In the genomic region with DNA sequence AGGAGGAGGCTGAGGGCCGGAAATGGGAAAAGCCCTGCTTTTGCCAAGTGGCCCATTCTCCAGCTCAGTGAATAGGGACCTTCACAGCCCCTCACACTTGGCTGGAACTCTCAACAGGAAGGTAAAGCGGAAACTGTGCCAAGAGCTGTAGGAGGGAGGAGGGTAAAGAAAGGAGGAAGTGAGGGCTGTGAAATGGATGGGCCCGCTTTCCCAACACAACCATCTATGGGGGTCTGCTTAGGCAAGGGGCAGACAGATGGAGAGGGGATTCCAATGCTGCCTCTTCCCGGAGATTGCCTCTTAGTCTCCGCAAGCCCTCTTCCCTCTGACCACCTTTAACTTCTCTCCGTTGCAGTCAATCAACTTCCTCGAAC, we compare ENCODE assay signal across 10 cellular contexts. TPM values are rescaled to one million over a fixed set of nuclear protein-coding genes. Genes with fewer than 3 reads are reported as not detected.
DNase-seq lines count a peak whose midpoint lies in the region; ATAC-seq and TF ChIP-seq lines count a peak whose summit lies in the region.
"Had no signal": no experiment of that assay in that cellular context is flagged by ENCODE, and none has a peak within 500 bp of the region (broad histone marks: within the 10 kb centered on the region; RNA-seq: fewer than 3 reads in every experiment).

No MANE protein-coding gene starts in this region.

- no peaks in the 10 kb centered on the region for H3K27me3 ChIP-seq in brain microvascular endothelial cell (replicated peaks)
- peaks cover 0 to 4% of the 10 kb centered on the region in 2 donors for H3K27me3 ChIP-seq in mucosa of rectum (ENCODE audit: control insufficient read depth in 2 of 2, insufficient read depth in 2 of 2, low read length in 2 of 2)
- H3K27me3 ChIP-seq in thyroid gland, result no peaks in the 10 kb centered on the region

- intact Hi-C loops in thyroid gland (cut with DNase I), result no loop called here

- H3K4me3 ChIP-seq in brain microvascular endothelial cell (ENCODE audit: low read depth, low read length), result no peak overlapping the region
- H3K4me3 ChIP-seq in mucosa of rectum (ENCODE audit: low read length in 2 of 2), result no peak overlapping the region
- H3K4me3 ChIP-seq in thyroid gland (replicated peaks in 1 of 3), result no peak overlapping the region

- H3K9ac ChIP-seq in mucosa of rectum (ENCODE audit: low read depth in 1 of 2, low read length in 2 of 2), result no peak overlapping the region

- DNase-seq in NOMO-1 (lab: John Stamatoyannopoulos, UW; ENCODE audit: unreplicated experiment in 2 of 2) (peak; percentile 51 to 71), brain microvascular endothelial cell (no peak), thyroid gland (no peak), amniotic stem cell (lab: John Stamatoyannopoulos, UW) (no peak), dedifferentiated amniotic fluid mesenchymal stem cell (ENCODE audit: extremely low spot score) (no peak)
- DNase-seq in stimulated activated naive CD8-positive, alpha-beta T cell treated with anti-CD3 and anti-CD28 coated beads, Interleukin-15, Interleukin-2, amounts not matched to agents 100 U/mL and 50 U/mL, for 24 hours, result no peak
- DNase-seq: effector CD8-positive, alpha-beta T cell had no signal

- H3K9me3 ChIP-seq in mucosa of rectum (ENCODE audit: control insufficient read depth in 2 of 2, low read length in 2 of 2), result no peaks in the 10 kb centered on the region
- no peaks in the 10 kb centered on the region for H3K9me3 ChIP-seq in thyroid gland

- TF ChIP-seq POLR2A in thyroid gland (IDR thresholded peaks at IDR 0.05), result no peak

- no peak for ATAC-seq in GM18498 (IDR thresholded peaks at IDR 0.05; ENCODE audit: unreplicated experiment)
- no peak for ATAC-seq in stimulated activated naive CD8-positive, alpha-beta T cell treated with anti-CD3 and anti-CD28 coated beads, Interleukin-15, Interleukin-2, amounts not matched to agents 100 U/mL and 50 U/mL, for 24 hours
- ATAC-seq: SK-N-SH treated with all-trans-retinoic acid at 6 μM for 48 hours had no signal

- no peaks in the 10 kb centered on the region for H3K36me3 ChIP-seq in brain microvascular endothelial cell (replicated peaks)
- no peaks in the 10 kb centered on the region for H3K36me3 ChIP-seq in mucosa of rectum (ENCODE audit: control insufficient read depth in 2 of 2, insufficient read depth in 2 of 2, low read length in 2 of 2)
- no peaks in the 10 kb centered on the region for H3K36me3 ChIP-seq in thyroid gland

- H3K27ac ChIP-seq in brain microvascular endothelial cell (peak overlapping the region; percentile 10), mucosa of rectum (ENCODE audit: low read depth in 2 of 2, low read length in 2 of 2) (peak overlapping the region; percentile 23 to 69), thyroid gland (peak overlapping the region; percentile 10 to 49 (median 23))

- 76 to 78% methylated on average over 7 of the region's 7 CpGs for WGBS in thyroid gland, 2 donors

- no peak for TF ChIP-seq CTCF in brain microvascular endothelial cell (IDR thresholded peaks at IDR 0.05; ENCODE audit: low read depth, low read length, missing control alignments)
- TF ChIP-seq CTCF in thyroid gland (IDR thresholded peaks at IDR 0.05), result no peak

- in situ Hi-C loops in brain microvascular endothelial cell (cut with HindIII; ENCODE audit: low pct_ligation_motif_present, low sequenced_read_pairs), result no loop called here

- H3K4me1 ChIP-seq in mucosa of rectum (ENCODE audit: control insufficient read depth in 2 of 2, insufficient read depth in 2 of 2, low read length in 2 of 2) (peaks cover 15 to 19% of the 10 kb centered on the region in 2 donors), thyroid gland (peaks cover 0 to 38% of the 10 kb centered on the region in 2 donors)

RNA-seq across cellular contexts. Expression of gene INKA2, which starts 5.2 kb away (rescaled TPM):
- 1 to 10 TPM; 4.0 to 5.8 (median 4.4) TPM for total RNA-seq in thyroid gland

RNA-seq across cellular contexts. Expression of gene DDX20, which starts 21.7 kb away (rescaled TPM):
- total RNA-seq in thyroid gland, result 10 to 100 TPM; 15.7 to 32.6 (median 20.8) TPM

Comparison
In these comparisons a context has a peak if more than half of its experiments do, and no peak if none do; other contexts are left out.
1. DNase-seq: peak in NOMO-1 (2 of 2); none in brain microvascular endothelial cell (single experiment), thyroid gland (0 of 2), amniotic stem cell (single experiment), dedifferentiated amniotic fluid mesenchymal stem cell (single experiment) and stimulated activated naive CD8-positive, alpha-beta T cell treated with anti-CD3 and anti-CD28 coated beads, Interleukin-15, Interleukin-2, amounts not matched to agents 100 U/mL and 50 U/mL, for 24 hours (single experiment).
2. Peak in every context shown above with its lines, with median percentiles within 50 percentile points of each other: H3K27ac ChIP-seq.